ENCODE assay signal across 27 cellular contexts in the genomic region with DNA sequence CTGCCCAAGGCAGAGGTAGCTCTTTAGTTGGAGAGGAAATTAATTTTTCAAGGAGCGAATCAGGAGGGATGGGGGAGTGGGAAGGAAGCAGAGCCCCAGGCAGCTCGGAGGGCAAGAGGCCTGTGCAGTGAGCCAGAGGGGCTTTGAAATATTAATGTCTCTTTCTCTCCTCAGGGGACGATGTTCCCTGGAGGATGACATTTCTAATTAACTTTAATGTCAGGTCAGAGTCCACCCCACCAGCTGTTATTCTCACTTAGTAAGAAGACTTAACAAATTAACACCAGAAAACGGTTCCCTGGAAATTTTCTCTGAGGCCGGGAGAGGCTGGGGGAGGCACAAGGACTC. TPM values are rescaled to one million over a fixed set of nuclear protein-coding genes. Genes with fewer than 3 reads are reported as not detected.
DNase-seq lines count a peak whose midpoint lies in the region; ATAC-seq, FAIRE-seq and TF ChIP-seq lines count a peak whose summit lies in the region.
"Had no signal": no experiment of that assay in that cellular context is flagged by ENCODE, and none has a peak within 500 bp of the region (broad histone marks: within the 10 kb centered on the region; RNA-seq: fewer than 3 reads in every experiment).

No MANE protein-coding gene starts in this region.

- H3K36me3 ChIP-seq in GM12878 (ENCODE audit: control insufficient read depth in 2 of 2, insufficient read depth in 2 of 2, low read length in 1 of 2) (no peaks in the 10 kb centered on the region), uterus (no peaks in the 10 kb centered on the region)
- H3K36me3 ChIP-seq: HAP-1, MG63, Peyer's patch, SJSA1 had no signal

- H3K4me1 Mint-ChIP-seq in nephron = peaks cover 24% of the 10 kb centered on the region
- no peaks in the 10 kb centered on the region for H3K4me1 Mint-ChIP-seq in activated naive CD4-positive, alpha-beta T cell treated with anti-CD3 and anti-CD28 coated beads for 36 hours (ENCODE audit: low read depth)
- H3K4me1 Mint-ChIP-seq: GM23338 had no signal

- ATAC-seq in GM12878 (no peak), GM19397 (IDR thresholded peaks at IDR 0.05; ENCODE audit: unreplicated experiment) (no peak), GM21529 (IDR thresholded peaks at IDR 0.05; ENCODE audit: unreplicated experiment) (no peak)
- ATAC-seq: CD8-positive, alpha-beta T cell; GM23338; HepG2; K562 had no signal

- TF ChIP-seq CTCF in GM12878 (IDR thresholded peaks at IDR 0.05 in 2 of 3, conservative IDR thresholded peaks at IDR 0.05 in 1 of 3; ENCODE audit: control insufficient read depth in 2 of 3, extremely low read depth in 1 of 3, insufficient read depth in 1 of 3, low read depth in 3 of 3, low read length in 3 of 3) = no peak
- TF ChIP-seq CTCF in nephron (IDR thresholded peaks at IDR 0.05; ENCODE audit: unreplicated experiment in 3 of 3) = no peak
- TF ChIP-seq CTCF in uterus (IDR thresholded peaks at IDR 0.05) = no peak

- H3K9ac ChIP-seq in GM12878 (ENCODE audit: control insufficient read depth, insufficient read depth, low read length) = no peak overlapping the region

- 60% methylated on average over 5 of the region's 5 CpGs for WGBS in GM12878 (ENCODE audit: insufficient coverage, insufficient replicate concordance, low lambda C conversion rate, missing lambda C conversion rate)

- no peaks in the 10 kb centered on the region for H3K9me3 ChIP-seq in GM12878 (replicated peaks; ENCODE audit: control insufficient read depth, insufficient read depth, low read length)
- no peaks in the 10 kb centered on the region for H3K9me3 ChIP-seq in uterus
- H3K9me3 ChIP-seq: HAP-1, MG63, Peyer's patch, SJSA1 had no signal

- no peaks in the 10 kb centered on the region for H3K9me3 Mint-ChIP-seq in nephron
- no peaks in the 10 kb centered on the region for H3K9me3 Mint-ChIP-seq in activated naive CD4-positive, alpha-beta T cell treated with anti-CD3 and anti-CD28 coated beads for 36 hours
- H3K9me3 Mint-ChIP-seq: CD8-positive, alpha-beta T cell; GM23338 had no signal

- SMC1A ChIA-PET in GM12878 (lab: Charles Lee; ENCODE audit: uncharacterized antibody, unreplicated experiment) = interaction anchor here (1.0 to 1.5 kb wide), 3 partner anchors 10 to 19 kb away, joined by 3 read pairs; no protein-coding TSS in a partner anchor

- no TSS peak for BruUV-seq in GM12878 (replicated peaks; lab: Mats Ljungman, UMichigan)

- TF ChIP-seq POLR2A in GM12878 (IDR thresholded peaks at IDR 0.05; ENCODE audit: low read depth, low read length) (no peak), uterus (IDR thresholded peaks at IDR 0.05) (no peak)

- no peaks in the 10 kb centered on the region for H3K79me2 ChIP-seq in GM12878 (ENCODE audit: control insufficient read depth, insufficient read depth, low read length)

- peak; percentile 27 for FAIRE-seq in GM12878 (lab: Jason Lieb, UNC)
- FAIRE-seq: HepG2, K562 had no signal

- H2AFZ ChIP-seq in GM12878 (ENCODE audit: control insufficient read depth, low read depth, low read length) = no peak overlapping the region
- H2AFZ ChIP-seq: GM23338 had no signal

- H4K20me1 ChIP-seq in GM12878 (ENCODE audit: control insufficient read depth, insufficient read depth) = no peaks in the 10 kb centered on the region

- CTCF ChIA-PET in GM12878 (lab: Yijun Ruan, JAX) = interaction anchor here (1.1 kb wide), 1 partner anchor 201 kb away, joined by 3 read pairs; no protein-coding TSS in a partner anchor
- CTCF ChIA-PET in activated naive CD4-positive, alpha-beta T cell treated with anti-CD3 and anti-CD28 coated beads for 36 hours (lab: Charles Lee) = interaction anchor here (0.6 to 1.4 kb wide), 2 partner anchors 35 to 78 kb away, joined by 3 read pairs; no protein-coding TSS in a partner anchor

- H3K27ac ChIP-seq in GM12878 (ENCODE audit: control insufficient read depth, insufficient read depth) (no peak overlapping the region), uterus (peak overlapping the region; percentile 5 to 51)
- H3K27ac ChIP-seq: HL-60, Peyer's patch, SJSA1 had no signal

- H3K4me1 ChIP-seq in GM12878 (ENCODE audit: control insufficient read depth, insufficient read depth, low read length) (no peaks in the 10 kb centered on the region), uterus (no peaks in the 10 kb centered on the region)
- H3K4me1 ChIP-seq: HAP-1, Peyer's patch, SJSA1 had no signal

- RAD21 ChIA-PET in GM12878 (lab: Charles Lee; ENCODE audit: unreplicated experiment) = no interaction called here

- H3K27ac Mint-ChIP-seq in nephron = peak overlapping the region; percentile 68 to 90 (median 80)
- H3K27ac Mint-ChIP-seq in activated naive CD4-positive, alpha-beta T cell treated with anti-CD3 and anti-CD28 coated beads for 36 hours = no peak overlapping the region
- H3K27ac Mint-ChIP-seq: CD8-positive, alpha-beta T cell; GM23338 had no signal

- POLR2A ChIA-PET in GM12878 (lab: Charles Lee) = no interaction called here

- H3K27me3 ChIP-seq in GM12878 (replicated peaks in 1 of 2; ENCODE audit: control insufficient read depth in 2 of 2, insufficient read depth in 2 of 2, low read length in 1 of 2) (no peaks in the 10 kb centered on the region; a peak in 1 of 4 replicates), uterus (no peaks in the 10 kb centered on the region)
- H3K27me3 ChIP-seq: MG63, Peyer's patch, SJSA1 had no signal

- H3K4me3 ChIP-seq in GM12878 = no peak overlapping the region
- H3K4me3 ChIP-seq in uterus = no peak overlapping the region
- H3K4me3 ChIP-seq: GM23338, HAP-1, K562, MG63, Peyer's patch, SJSA1 had no signal

- H3K4me3 Mint-ChIP-seq in nephron = no peak overlapping the region
- H3K4me3 Mint-ChIP-seq in activated naive CD4-positive, alpha-beta T cell treated with anti-CD3 and anti-CD28 coated beads for 36 hours = no peak overlapping the region
- H3K4me3 Mint-ChIP-seq: CD8-positive, alpha-beta T cell; GM23338 had no signal

- no peak overlapping the region for H3K4me2 ChIP-seq in GM12878 (ENCODE audit: control insufficient read depth, insufficient read depth)
- H3K4me2 ChIP-seq: GM23338 had no signal

- peaks cover 3% of the 10 kb centered on the region for H3K36me3 Mint-ChIP-seq in nephron (ENCODE audit: low read depth)
- no peaks in the 10 kb centered on the region for H3K36me3 Mint-ChIP-seq in activated naive CD4-positive, alpha-beta T cell treated with anti-CD3 and anti-CD28 coated beads for 36 hours (ENCODE audit: low read depth)
- H3K36me3 Mint-ChIP-seq: CD8-positive, alpha-beta T cell had no signal

- DNase-seq in NCI-H69 (lab: John Stamatoyannopoulos, UW) (peak; percentile 86), GM12878 (ENCODE audit: low read depth, low spot score) (no peak), uterus (no peak)
- DNase-seq in activated naive CD4-positive, alpha-beta T cell treated with anti-CD3 and anti-CD28 coated beads for 36 hours = no peak
- DNase-seq: CD8-positive, alpha-beta T cell; EL; GF-D8; MG63; NCI-H1417; NCI-H1694 treated with DMSO at 0.1 percent for 48 hours; NCI-H2081 treated with DMSO at 0.1 percent for 48 hours; NCI-H2171 treated with DMSO at 0.1 percent for 48 hours; NCI-H748 treated with DMSO at 0.1 percent for 48 hours; Peyer's patch had no signal

- TF ChIP-seq EP300 in GM12878 (IDR thresholded peaks at IDR 0.05; ENCODE audit: borderline replicate concordance in 1 of 2, control insufficient read depth in 1 of 2, low read depth in 2 of 2, low read length in 2 of 2) = no peak

- intact Hi-C loops in GM12878 (cut with micrococcal nuclease; ENCODE audit: unreplicated experiment) (no loop called here), uterus (cut with DNase I; ENCODE audit: low total_unique reads) (no loop called here)
- intact Hi-C loops in activated naive CD4-positive, alpha-beta T cell treated with anti-CD3 and anti-CD28 coated beads for 36 hours (cut with micrococcal nuclease) = no loop called here

- no peak for TF ChIP-seq RAD21 in GM12878 (IDR thresholded peaks at IDR 0.05; ENCODE audit: insufficient read depth, low read depth, low read length)

- in situ Hi-C loops in GM12878 (cut with MboI) = no loop called here

- H3K27me3 Mint-ChIP-seq in nephron (ENCODE audit: low read depth) = no peaks in the 10 kb centered on the region
- H3K27me3 Mint-ChIP-seq in activated naive CD4-positive, alpha-beta T cell treated with anti-CD3 and anti-CD28 coated beads for 36 hours (ENCODE audit: low read depth) = no peaks in the 10 kb centered on the region

RNA-seq across cellular contexts. Expression of gene SLC6A7, which starts 45.7 kb away (rescaled TPM):
- not detected in 2 replicates for total RNA-seq in GM12878 (2013; cell fraction: nucleolus; rRNA removed)
- total RNA-seq in GM12878 (2014; rRNA removed) = 0.06 and 0.11 TPM in 2 replicates
- 0.05 TPM in 1 of 2 replicates, not detected in the other for total RNA-seq in GM12878 (2014; rRNA removed; fragmentation: Illumina TruSeq; extraction: Trizol)
- total RNA-seq in GM12878 (2021) = 0.08 TPM in 1 of 2 replicates, not detected in the other
- not detected for polyA plus RNA-seq in GM12878 (2011; ENCODE audit: low read depth)
- not detected in 2 replicates for polyA plus RNA-seq in GM12878 (2011; rRNA removed)
- 0.01 TPM in 1 of 2 replicates, not detected in the other for polyA plus RNA-seq in GM12878 (2011; cell fraction: cytosol; rRNA removed)
- polyA plus RNA-seq in GM12878 (2011; cell fraction: nucleus; rRNA removed) = 0.03 TPM in 2 replicates
- polyA plus RNA-seq in GM12878 (2012) = 0.13 and 0.16 TPM in 2 replicates
- polyA plus RNA-seq in GM12878 (2014; fragmentation: Illumina TruSeq; extraction: Trizol) = 0.01 TPM in 1 of 2 replicates, not detected in the other
- polyA plus RNA-seq in GM12878 (2014; fragmentation: Nextera tagmentation; extraction: Ambion mirVana) = not detected
- polyA plus RNA-seq in GM12878 (2014; rRNA removed) = 0.04 TPM in 1 of 2 replicates, not detected in the other
- polyA plus RNA-seq in GM12878 (2016; fragmentation: Nextera tagmentation; extraction: Ambion mirVana) = under 1 TPM in 1 of 2 experiments, not detected in 1; 0.15 TPM
- polyA minus RNA-seq in GM12878 (2011; rRNA and poly(A)+ RNA removed) = not detected in 2 replicates
- not detected in 2 replicates for polyA minus RNA-seq in GM12878 (2011; cell fraction: cytosol; rRNA and poly(A)+ RNA removed)
- not detected in 2 replicates for polyA minus RNA-seq in GM12878 (2011; cell fraction: nucleus; rRNA and poly(A)+ RNA removed)
- total RNA-seq in uterus = not detected
- not detected for total RNA-seq in activated naive CD4-positive, alpha-beta T cell treated with anti-CD3 and anti-CD28 coated beads for 36 hours
- total RNA-seq: CD8-positive, alpha-beta T cell; GM23338; HepG2; K562; LHCN-M2; SJSA1 had no signal
- polyA plus RNA-seq: BJ, GM23338, HepG2, K562 had no signal

RNA-seq across cellular contexts. Expression of gene CAMK2A, which starts 54.1 kb away (rescaled TPM):
- not detected in 2 replicates for total RNA-seq in GM12878 (2013; cell fraction: nucleolus; rRNA removed)
- 0.11 TPM in 1 of 2 replicates, not detected in the other for total RNA-seq in GM12878 (2014; rRNA removed)
- not detected in 2 replicates for total RNA-seq in GM12878 (2014; rRNA removed; fragmentation: Illumina TruSeq; extraction: Trizol)
- total RNA-seq in GM12878 (2021) = not detected in 2 replicates
- not detected for polyA plus RNA-seq in GM12878 (2011; ENCODE audit: low read depth)
- not detected in 2 replicates for polyA plus RNA-seq in GM12878 (2011; rRNA removed)
- 0.03 TPM in 2 replicates for polyA plus RNA-seq in GM12878 (2011; cell fraction: cytosol; rRNA removed)
- polyA plus RNA-seq in GM12878 (2011; cell fraction: nucleus; rRNA removed) = 0.09 and 0.13 TPM in 2 replicates
- 0.08 TPM in 1 of 2 replicates, not detected in the other for polyA plus RNA-seq in GM12878 (2012)
- polyA plus RNA-seq in GM12878 (2014; fragmentation: Illumina TruSeq; extraction: Trizol) = not detected in 2 replicates
- polyA plus RNA-seq in GM12878 (2014; fragmentation: Nextera tagmentation; extraction: Ambion mirVana) = not detected
- not detected in 2 replicates for polyA plus RNA-seq in GM12878 (2014; rRNA removed)
- polyA plus RNA-seq in GM12878 (2016; fragmentation: Nextera tagmentation; extraction: Ambion mirVana) = not detected
- polyA minus RNA-seq in GM12878 (2011; rRNA and poly(A)+ RNA removed) = 0.52 TPM in 1 of 2 replicates, not detected in the other
- not detected in 2 replicates for polyA minus RNA-seq in GM12878 (2011; cell fraction: cytosol; rRNA and poly(A)+ RNA removed)
- 0.19 TPM in 1 of 2 replicates, not detected in the other for polyA minus RNA-seq in GM12878 (2011; cell fraction: nucleus; rRNA and poly(A)+ RNA removed)
- 10 to 100 TPM in 1 of 4 donors, 1 to 10 TPM in 2, under 1 TPM in 1; under 0.01 to 23.7 (median 4.3) TPM for total RNA-seq in uterus
- not detected for total RNA-seq in activated naive CD4-positive, alpha-beta T cell treated with anti-CD3 and anti-CD28 coated beads for 36 hours
- total RNA-seq: GM23338, HT-29, NCI-H460, SJSA1 had no signal
- polyA plus RNA-seq: HepG2 had no signal
